ENCODE assay signal across 8 cellular contexts in the genomic region with DNA sequence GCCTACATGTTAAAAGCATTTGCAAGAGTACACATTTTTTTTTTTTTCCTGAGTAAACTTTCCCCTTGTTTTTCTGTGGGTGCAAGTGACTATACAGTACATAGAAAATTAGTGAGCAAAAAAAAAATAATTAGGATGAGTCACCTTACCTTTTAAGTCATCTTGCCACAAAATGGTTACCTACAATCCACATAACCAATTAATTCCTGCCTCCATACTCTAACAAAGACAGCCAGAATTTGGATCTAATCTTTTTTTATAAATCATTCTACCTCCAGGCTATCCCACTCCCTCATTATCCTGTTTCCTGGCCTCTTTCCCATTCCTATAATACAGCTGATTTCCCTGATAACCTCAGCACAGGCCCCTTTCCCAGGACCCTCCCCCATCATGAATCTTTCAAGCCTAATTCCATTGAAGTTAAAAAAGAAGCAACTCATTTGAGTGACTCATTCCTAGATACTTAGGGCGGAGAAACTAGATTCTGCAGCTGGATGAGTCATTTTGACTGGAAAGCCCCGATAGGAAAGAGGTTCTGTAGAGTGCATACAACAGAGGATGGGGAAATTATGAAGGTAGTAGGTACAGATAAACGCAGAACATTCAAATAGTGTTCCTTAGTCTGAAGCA.
A peak's percentile ranks its signal among the peaks of the same experiment; 100 is the strongest.
DNase-seq lines count a peak whose midpoint lies in the region; ATAC-seq and TF ChIP-seq lines count a peak whose summit lies in the region.

No MANE protein-coding gene starts in this region.

- POLR2A ChIA-PET in T-cell (lab: Charles Lee) = no interaction called here

- peaks cover 53% of the 10 kb centered on the region for H3K36me3 Mint-ChIP-seq in T-cell

- no peaks in the 10 kb centered on the region for H3K9me3 ChIP-seq in BE2C

- CTCF ChIA-PET in T-cell (lab: Charles Lee) = no interaction called here

- intact Hi-C loops in sciatic nerve (cut with DNase I) = no loop called here

- peak overlapping the region; percentile 46 to 55 for H3K27ac Mint-ChIP-seq in T-cell

- no peak for TF ChIP-seq POLR2A in erythroblast (IDR thresholded peaks at IDR 0.05; ENCODE audit: low read length)

- no peaks in the 10 kb centered on the region for H3K27me3 ChIP-seq in BE2C

- peaks cover 8% of the 10 kb centered on the region for H3K4me1 ChIP-seq in BE2C

- ATAC-seq in GM18909 (IDR thresholded peaks at IDR 0.05; ENCODE audit: poor library complexity, unreplicated experiment) = peak; percentile 73
- ATAC-seq in HG03060 (IDR thresholded peaks at IDR 0.05; ENCODE audit: low read depth, unreplicated experiment) = peak; percentile 78
- ATAC-seq in T-cell (replicated peaks in 1 of 4) = peak in 3 of 4 experiments; percentile 48 to 62 (median 50)
- ATAC-seq in sciatic nerve = peak; percentile 46

- H3K27me3 Mint-ChIP-seq in T-cell = no peaks in the 10 kb centered on the region

- peaks cover 0 to 17% (median 8%) of the 10 kb centered on the region in 3 donors for H3K4me1 Mint-ChIP-seq in T-cell

- peak overlapping the region in 1 of 3 donors; percentile 21 for H3K4me3 Mint-ChIP-seq in T-cell

- H3K9me3 Mint-ChIP-seq in T-cell = peaks cover 0 to 19% (median 0%) of the 10 kb centered on the region in 3 donors

- no peak overlapping the region for H3K4me3 ChIP-seq in BE2C (ENCODE audit: low read depth, low read length)

- H3K36me3 ChIP-seq in BE2C = no peaks in the 10 kb centered on the region; the same call in 1 of the 2 replicates

- TF ChIP-seq CTCF in BE2C (IDR thresholded peaks at IDR 0.05; ENCODE audit: low read depth, low read length) = no peak

- DNase-seq in BE2C = peak; percentile 69
- no peak for DNase-seq in T-cell
- peak; percentile 49 to 80 for DNase-seq in erythroblast (lab: John Stamatoyannopoulos, UW)
- DNase-seq in sciatic nerve (ENCODE audit: low spot score) = no peak
- no peak for DNase-seq in inferior parietal cortex (ENCODE audit: extremely low spot score)
- DNase-seq in germinal center (ENCODE audit: low spot score) = no peak

Comparison
In these comparisons a context has a peak if more than half of its experiments do, and no peak if none do; other contexts are left out.
1. DNase-seq: peak in BE2C (single experiment) and erythroblast (2 of 2); none in T-cell (0 of 34), sciatic nerve (single experiment), inferior parietal cortex (single experiment) and germinal center (single experiment).
2. Peak in every context shown above with its lines, with median percentiles within 50 percentile points of each other: ATAC-seq.